Comparison of ENCODE assay signal across 10 cellular contexts in the genomic region with DNA sequence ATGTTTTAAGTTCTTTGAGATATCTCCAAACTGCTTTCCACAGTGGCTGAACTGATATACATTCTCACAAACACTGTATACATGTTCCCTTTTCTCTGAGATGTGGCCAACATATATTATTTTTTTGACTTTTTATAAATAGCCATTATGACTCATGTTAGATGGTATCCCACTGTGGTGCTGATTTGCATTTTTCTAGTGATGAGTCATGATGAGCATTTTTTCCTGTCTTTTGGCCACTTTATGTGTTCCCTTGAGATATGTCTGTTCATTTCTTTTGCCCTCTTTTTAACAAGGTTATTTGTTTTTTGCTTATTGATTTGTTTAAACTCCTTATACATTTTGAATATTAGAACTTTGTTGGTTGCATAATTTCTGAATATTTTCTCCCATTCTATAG.
DNase-seq lines count a peak whose midpoint lies in the region; ATAC-seq and TF ChIP-seq lines count a peak whose summit lies in the region.
"Had no signal": no experiment of that assay in that cellular context is flagged by ENCODE, and none has a peak within 500 bp of the region (broad histone marks: within the 10 kb centered on the region; RNA-seq: fewer than 3 reads in every experiment).

No MANE protein-coding gene starts in this region.

- no peak overlapping the region for H3K27ac Mint-ChIP-seq in activated T-helper 2 cell treated with anti-CD3 and anti-CD28 coated beads, Interferon-gamma antibody, Interleukin-2, Interleukin-4, amounts not matched to agents 10 μg/mL and 5 μg/mL and 100 μg/mL, durations not matched to agents 14 hours and 24 hours and 36 hours
- H3K27ac Mint-ChIP-seq: dendritic cell treated with granulocyte-macrophage colony-stimulating factor and Interleukin-4, amounts not matched to agents 40 ng/mL and 50 ng/mL, for 4 days had no signal

- ATAC-seq in GM18868 (IDR thresholded peaks at IDR 0.05; ENCODE audit: unreplicated experiment), result peak; percentile 90
- ATAC-seq in HG03095 (IDR thresholded peaks at IDR 0.05; ENCODE audit: unreplicated experiment), result no peak

- H3K4me1 Mint-ChIP-seq in activated T-helper 2 cell treated with anti-CD3 and anti-CD28 coated beads, Interferon-gamma antibody, Interleukin-2, Interleukin-4, amounts not matched to agents 10 μg/mL and 5 μg/mL and 100 μg/mL, durations not matched to agents 14 hours and 24 hours and 36 hours (ENCODE audit: low read depth), result no peaks in the 10 kb centered on the region

- H3K9me3 ChIP-seq in osteoblast (ENCODE audit: low read depth, low read length), result no peaks in the 10 kb centered on the region

- no peak for TF ChIP-seq CTCF in osteoblast (IDR thresholded peaks at IDR 0.05; ENCODE audit: extremely low read depth, low read depth, low read length)

- no peaks in the 10 kb centered on the region for H3K27me3 ChIP-seq in osteoblast (ENCODE audit: insufficient read depth, low read length)

- H3K4me3 Mint-ChIP-seq in activated T-helper 2 cell treated with anti-CD3 and anti-CD28 coated beads, Interferon-gamma antibody, Interleukin-2, Interleukin-4, amounts not matched to agents 10 μg/mL and 5 μg/mL and 100 μg/mL, durations not matched to agents 14 hours and 24 hours and 36 hours (ENCODE audit: low read depth), result no peak overlapping the region
- H3K4me3 Mint-ChIP-seq: dendritic cell treated with granulocyte-macrophage colony-stimulating factor and Interleukin-4, amounts not matched to agents 40 ng/mL and 50 ng/mL, for 4 days had no signal

- no peaks in the 10 kb centered on the region for H3K36me3 ChIP-seq in osteoblast (ENCODE audit: insufficient read depth, low read length)

- no peaks in the 10 kb centered on the region for H4K20me1 ChIP-seq in osteoblast (ENCODE audit: insufficient read depth, low read length)

- H3K4me3 ChIP-seq in osteoblast (ENCODE audit: insufficient read depth, low read length), result no peak overlapping the region

- H3K9me3 Mint-ChIP-seq in activated T-helper 2 cell treated with anti-CD3 and anti-CD28 coated beads, Interferon-gamma antibody, Interleukin-2, Interleukin-4, amounts not matched to agents 10 μg/mL and 5 μg/mL and 100 μg/mL, durations not matched to agents 14 hours and 24 hours and 36 hours, result peaks cover 42% of the 10 kb centered on the region

- intact Hi-C loops in activated T-helper 2 cell treated with anti-CD3 and anti-CD28 coated beads, Interferon-gamma antibody, Interleukin-2, Interleukin-4, amounts not matched to agents 10 μg/mL and 5 μg/mL and 100 μg/mL, durations not matched to agents 14 hours and 24 hours and 36 hours (cut with micrococcal nuclease), result no loop called here

- no peaks in the 10 kb centered on the region for H3K36me3 Mint-ChIP-seq in activated T-helper 2 cell treated with anti-CD3 and anti-CD28 coated beads, Interferon-gamma antibody, Interleukin-2, Interleukin-4, amounts not matched to agents 10 μg/mL and 5 μg/mL and 100 μg/mL, durations not matched to agents 14 hours and 24 hours and 36 hours (ENCODE audit: low read depth)

- DNase-seq in LoVo (ENCODE audit: low spot score) (peak; percentile 14), brain pericyte (ENCODE audit: low read depth, low spot score) (peak; percentile 39), osteoblast (ENCODE audit: insufficient read length, low spot score, missing footprints) (peak; percentile 72), NCI-H2107 (lab: John Stamatoyannopoulos, UW) (no peak), iPS-NIHi11 (ENCODE audit: low spot score) (no peak)
- no peak for DNase-seq in activated T-helper 2 cell treated with anti-CD3 and anti-CD28 coated beads, Interferon-gamma antibody, Interleukin-2, Interleukin-4, amounts not matched to agents 10 μg/mL and 5 μg/mL and 100 μg/mL, durations not matched to agents 14 hours and 24 hours and 36 hours (ENCODE audit: low spot score)
- DNase-seq: T-helper 2 cell had no signal

- peak overlapping the region; percentile 9 for H3K4me2 ChIP-seq in osteoblast (ENCODE audit: insufficient read depth, low read length)

- no peak overlapping the region for H2AFZ ChIP-seq in osteoblast (ENCODE audit: low read length)

- no peaks in the 10 kb centered on the region for H3K27me3 Mint-ChIP-seq in activated T-helper 2 cell treated with anti-CD3 and anti-CD28 coated beads, Interferon-gamma antibody, Interleukin-2, Interleukin-4, amounts not matched to agents 10 μg/mL and 5 μg/mL and 100 μg/mL, durations not matched to agents 14 hours and 24 hours and 36 hours (ENCODE audit: low read depth)
- H3K27me3 Mint-ChIP-seq: dendritic cell treated with granulocyte-macrophage colony-stimulating factor and Interleukin-4, amounts not matched to agents 40 ng/mL and 50 ng/mL, for 4 days had no signal

- H3K27ac ChIP-seq in osteoblast (ENCODE audit: low read depth, low read length), result no peak overlapping the region

- H3K4me1 ChIP-seq in osteoblast (ENCODE audit: insufficient read depth, low read length), result peaks cover 11% of the 10 kb centered on the region

- no peaks in the 10 kb centered on the region for H3K79me2 ChIP-seq in osteoblast (ENCODE audit: insufficient read depth, low read length)

Comparison
In these comparisons a context has a peak if more than half of its experiments do, and no peak if none do; other contexts are left out.
1. DNase-seq: peak in LoVo (single experiment), brain pericyte (single experiment) and osteoblast (single experiment); none in activated T-helper 2 cell treated with anti-CD3 and anti-CD28 coated beads, Interferon-gamma antibody, Interleukin-2, Interleukin-4, amounts not matched to agents 10 μg/mL and 5 μg/mL and 100 μg/mL, durations not matched to agents 14 hours and 24 hours and 36 hours (single experiment), NCI-H2107 (single experiment) and iPS-NIHi11 (single experiment).